In the genomic region with DNA sequence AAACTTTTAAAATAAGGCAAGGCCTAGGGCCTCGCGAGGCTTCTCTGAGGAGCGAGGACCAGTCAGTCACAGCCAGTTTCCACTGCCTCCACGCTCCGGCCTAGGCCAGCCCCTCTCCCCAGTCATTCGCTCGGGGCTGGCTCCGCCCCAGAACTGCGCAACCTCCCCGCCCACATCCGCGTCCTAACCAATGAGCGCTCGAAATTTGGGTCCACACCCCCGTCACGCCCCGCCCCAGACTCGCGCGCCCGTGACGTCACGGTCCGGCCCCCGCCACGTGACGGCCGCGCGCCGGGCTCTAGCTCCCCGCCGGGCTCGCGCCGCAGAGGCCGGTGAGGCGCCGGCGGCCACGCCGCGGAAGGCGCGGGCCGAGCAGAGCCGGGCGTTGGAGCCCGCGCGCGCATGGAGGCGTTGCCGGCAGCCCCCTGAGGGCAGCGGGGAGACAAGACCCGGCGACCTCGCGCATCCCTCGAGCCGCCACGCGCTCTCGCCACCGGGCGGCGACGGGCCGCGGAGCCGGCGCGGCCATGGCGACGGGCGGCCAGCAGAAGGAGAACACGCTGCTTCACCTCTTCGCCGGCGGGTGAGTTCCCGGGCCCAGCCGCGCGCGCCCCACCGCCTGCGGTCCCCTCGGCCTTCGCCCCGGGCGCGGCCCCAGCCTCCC, we compare ENCODE assay signal across 1 cellular context.
TF ChIP-seq lines count a peak whose summit lies in the region.

A gene with protein sequence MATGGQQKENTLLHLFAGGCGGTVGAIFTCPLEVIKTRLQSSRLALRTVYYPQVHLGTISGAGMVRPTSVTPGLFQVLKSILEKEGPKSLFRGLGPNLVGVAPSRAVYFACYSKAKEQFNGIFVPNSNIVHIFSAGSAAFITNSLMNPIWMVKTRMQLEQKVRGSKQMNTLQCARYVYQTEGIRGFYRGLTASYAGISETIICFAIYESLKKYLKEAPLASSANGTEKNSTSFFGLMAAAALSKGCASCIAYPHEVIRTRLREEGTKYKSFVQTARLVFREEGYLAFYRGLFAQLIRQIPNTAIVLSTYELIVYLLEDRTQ (plus strand): TSS at position 301 of the 664 bp plus-strand sequence. CDS start 227 bp downstream, at position 528.

TF ChIP-seq in HepG2, 621 proteins besides CTCF, POLR2A, EP300 and RAD21 (continued from another document and continues in another):
- TF ChIP-seq CEBPG (CRISPR knock-in tag; IDR thresholded peaks at IDR 0.05), result peak; percentile 71
- TF ChIP-seq ZMYM4 (CRISPR knock-in tag; IDR thresholded peaks at IDR 0.05), result peak; percentile 77
- TF ChIP-seq ZNF343 (CRISPR knock-in tag; IDR thresholded peaks at IDR 0.05), result no peak
- no peak for TF ChIP-seq ZSCAN20 (CRISPR knock-in tag; IDR thresholded peaks at IDR 0.05; ENCODE audit: borderline replicate concordance)
- no peak for TF ChIP-seq ZSCAN30 (CRISPR knock-in tag; IDR thresholded peaks at IDR 0.05)
- TF ChIP-seq AGO1 (IDR thresholded peaks at IDR 0.05; ENCODE audit: low read depth, low read length, poor library complexity, severe bottlenecking), result peak; percentile 11
- TF ChIP-seq MTA3 (CRISPR knock-in tag; IDR thresholded peaks at IDR 0.05), result no peak
- no peak for TF ChIP-seq ZNF282 (IDR thresholded peaks at IDR 0.05; ENCODE audit: partially characterized antibody)
- TF ChIP-seq ZNF180 (CRISPR knock-in tag; IDR thresholded peaks at IDR 0.05; ENCODE audit: borderline replicate concordance, low read depth), result no peak
- TF ChIP-seq HNF4A (CRISPR knock-in tag; IDR thresholded peaks at IDR 0.05), result peak; percentile 2; the same call in 1 of the 2 replicates
- TF ChIP-seq, protein P1, sequence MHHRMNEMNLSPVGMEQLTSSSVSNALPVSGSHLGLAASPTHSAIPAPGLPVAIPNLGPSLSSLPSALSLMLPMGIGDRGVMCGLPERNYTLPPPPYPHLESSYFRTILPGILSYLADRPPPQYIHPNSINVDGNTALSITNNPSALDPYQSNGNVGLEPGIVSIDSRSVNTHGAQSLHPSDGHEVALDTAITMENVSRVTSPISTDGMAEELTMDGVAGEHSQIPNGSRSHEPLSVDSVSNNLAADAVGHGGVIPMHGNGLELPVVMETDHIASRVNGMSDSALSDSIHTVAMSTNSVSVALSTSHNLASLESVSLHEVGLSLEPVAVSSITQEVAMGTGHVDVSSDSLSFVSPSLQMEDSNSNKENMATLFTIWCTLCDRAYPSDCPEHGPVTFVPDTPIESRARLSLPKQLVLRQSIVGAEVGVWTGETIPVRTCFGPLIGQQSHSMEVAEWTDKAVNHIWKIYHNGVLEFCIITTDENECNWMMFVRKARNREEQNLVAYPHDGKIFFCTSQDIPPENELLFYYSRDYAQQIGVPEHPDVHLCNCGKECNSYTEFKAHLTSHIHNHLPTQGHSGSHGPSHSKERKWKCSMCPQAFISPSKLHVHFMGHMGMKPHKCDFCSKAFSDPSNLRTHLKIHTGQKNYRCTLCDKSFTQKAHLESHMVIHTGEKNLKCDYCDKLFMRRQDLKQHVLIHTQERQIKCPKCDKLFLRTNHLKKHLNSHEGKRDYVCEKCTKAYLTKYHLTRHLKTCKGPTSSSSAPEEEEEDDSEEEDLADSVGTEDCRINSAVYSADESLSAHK (CRISPR knock-in tag; IDR thresholded peaks at IDR 0.05; ENCODE audit: borderline replicate concordance), result no peak
- TF ChIP-seq MAF1 (CRISPR knock-in tag; IDR thresholded peaks at IDR 0.05; ENCODE audit: borderline replicate concordance), result no peak
- TF ChIP-seq ZNF878 (CRISPR knock-in tag; IDR thresholded peaks at IDR 0.05), result no peak
- peak; percentile 39; the same call in 1 of the 2 replicates for TF ChIP-seq SALL2 (CRISPR knock-in tag; IDR thresholded peaks at IDR 0.05)
- no peak for TF ChIP-seq NBN (conservative IDR thresholded peaks at IDR 0.05)
- peak; percentile 33; the same call in 1 of the 2 replicates for TF ChIP-seq HOXA5 (CRISPR knock-in tag; IDR thresholded peaks at IDR 0.05)
- no peak; the same call in 1 of the 2 replicates for TF ChIP-seq ZFAT (CRISPR knock-in tag; conservative IDR thresholded peaks at IDR 0.05)
- TF ChIP-seq HNRNPK (IDR thresholded peaks at IDR 0.05; ENCODE audit: low read depth, low read length, poor library complexity, severe bottlenecking), result no peak
- TF ChIP-seq ZC3H13 (CRISPR knock-in tag; IDR thresholded peaks at IDR 0.05), result no peak
- no peak for TF ChIP-seq ZC3H4 (CRISPR knock-in tag; IDR thresholded peaks at IDR 0.05; ENCODE audit: borderline replicate concordance)
- no peak for TF ChIP-seq ZNF549 (CRISPR knock-in tag; IDR thresholded peaks at IDR 0.05)
- no peak for TF ChIP-seq ZNF780A (CRISPR knock-in tag; IDR thresholded peaks at IDR 0.05)
- TF ChIP-seq ZNF264 (CRISPR knock-in tag; IDR thresholded peaks at IDR 0.05), result no peak
- no peak for TF ChIP-seq ZNF598 (CRISPR knock-in tag; IDR thresholded peaks at IDR 0.05; ENCODE audit: borderline replicate concordance)
- TF ChIP-seq SETDB1 (CRISPR knock-in tag; IDR thresholded peaks at IDR 0.05; ENCODE audit: borderline replicate concordance), result no peak
- no peak for TF ChIP-seq MAFF (IDR thresholded peaks at IDR 0.05; ENCODE audit: low read depth, low read length)
- TF ChIP-seq CCAR2 (optimal IDR thresholded peaks at IDR 0.05; ENCODE audit: low read depth, low read length), result no peak
- TF ChIP-seq, protein P2, sequence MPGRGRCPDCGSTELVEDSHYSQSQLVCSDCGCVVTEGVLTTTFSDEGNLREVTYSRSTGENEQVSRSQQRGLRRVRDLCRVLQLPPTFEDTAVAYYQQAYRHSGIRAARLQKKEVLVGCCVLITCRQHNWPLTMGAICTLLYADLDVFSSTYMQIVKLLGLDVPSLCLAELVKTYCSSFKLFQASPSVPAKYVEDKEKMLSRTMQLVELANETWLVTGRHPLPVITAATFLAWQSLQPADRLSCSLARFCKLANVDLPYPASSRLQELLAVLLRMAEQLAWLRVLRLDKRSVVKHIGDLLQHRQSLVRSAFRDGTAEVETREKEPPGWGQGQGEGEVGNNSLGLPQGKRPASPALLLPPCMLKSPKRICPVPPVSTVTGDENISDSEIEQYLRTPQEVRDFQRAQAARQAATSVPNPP (CRISPR knock-in tag; IDR thresholded peaks at IDR 0.05), result 0 out of 2 replicates have a peak, but pooled peaks have one; percentile 62
- peak; percentile 86 for TF ChIP-seq NFYC (CRISPR knock-in tag; IDR thresholded peaks at IDR 0.05)
- TF ChIP-seq, protein P3, sequence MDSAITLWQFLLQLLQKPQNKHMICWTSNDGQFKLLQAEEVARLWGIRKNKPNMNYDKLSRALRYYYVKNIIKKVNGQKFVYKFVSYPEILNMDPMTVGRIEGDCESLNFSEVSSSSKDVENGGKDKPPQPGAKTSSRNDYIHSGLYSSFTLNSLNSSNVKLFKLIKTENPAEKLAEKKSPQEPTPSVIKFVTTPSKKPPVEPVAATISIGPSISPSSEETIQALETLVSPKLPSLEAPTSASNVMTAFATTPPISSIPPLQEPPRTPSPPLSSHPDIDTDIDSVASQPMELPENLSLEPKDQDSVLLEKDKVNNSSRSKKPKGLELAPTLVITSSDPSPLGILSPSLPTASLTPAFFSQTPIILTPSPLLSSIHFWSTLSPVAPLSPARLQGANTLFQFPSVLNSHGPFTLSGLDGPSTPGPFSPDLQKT (CRISPR knock-in tag; IDR thresholded peaks at IDR 0.05; ENCODE audit: borderline replicate concordance), result no peak; the same call in 1 of the 2 replicates
- TF ChIP-seq ZZZ3 (CRISPR knock-in tag; IDR thresholded peaks at IDR 0.05; ENCODE audit: borderline replicate concordance), result no peak
- no peak for TF ChIP-seq SP1 (IDR thresholded peaks at IDR 0.05)
- TF ChIP-seq SP1 (CRISPR knock-in tag; IDR thresholded peaks at IDR 0.05), result peak; percentile 97
- TF ChIP-seq, protein P4, sequence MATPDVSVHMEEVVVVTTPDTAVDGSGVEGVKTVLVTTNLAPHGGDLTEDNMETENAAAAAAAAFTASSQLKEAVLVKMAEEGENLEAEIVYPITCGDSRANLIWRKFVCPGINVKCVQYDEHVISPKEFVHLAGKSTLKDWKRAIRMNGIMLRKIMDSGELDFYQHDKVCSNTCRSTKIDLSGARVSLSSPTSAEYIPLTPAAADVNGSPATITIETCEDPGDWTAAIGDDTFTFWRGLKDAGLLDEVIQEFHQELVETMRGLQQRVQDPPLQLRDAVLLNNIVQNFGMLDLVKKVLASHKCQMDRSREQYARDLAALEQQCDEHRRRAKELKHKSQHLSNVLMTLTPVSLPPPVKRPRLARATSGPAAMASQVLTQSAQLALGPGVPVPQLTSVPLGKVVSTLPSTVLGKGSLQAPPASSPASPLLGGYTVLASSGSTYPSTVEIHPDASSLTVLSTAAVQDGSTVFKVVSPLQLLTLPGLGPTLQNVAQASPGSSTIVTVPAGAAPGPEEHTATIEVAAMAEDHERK (CRISPR knock-in tag; IDR thresholded peaks at IDR 0.05; ENCODE audit: low read depth), result no peak
- TF ChIP-seq NR3C1 (CRISPR knock-in tag; IDR thresholded peaks at IDR 0.05), result no peak
- TF ChIP-seq ZNF605 (CRISPR knock-in tag; IDR thresholded peaks at IDR 0.05), result no peak
- TF ChIP-seq NFIB (CRISPR knock-in tag; IDR thresholded peaks at IDR 0.05; ENCODE audit: borderline replicate concordance), result no peak
- TF ChIP-seq ZKSCAN1 (IDR thresholded peaks at IDR 0.05; ENCODE audit: low read length), result no peak
- peak; percentile 40; the same call in 1 of the 2 replicates for TF ChIP-seq ESRRA (CRISPR knock-in tag; IDR thresholded peaks at IDR 0.05; ENCODE audit: low read depth)
- TF ChIP-seq ZNF773 (CRISPR knock-in tag; IDR thresholded peaks at IDR 0.05; ENCODE audit: borderline replicate concordance), result no peak
- peak; percentile 74; the same call in 1 of the 2 replicates for TF ChIP-seq TAF1 (CRISPR knock-in tag; IDR thresholded peaks at IDR 0.05)
- TF ChIP-seq, protein P5, sequence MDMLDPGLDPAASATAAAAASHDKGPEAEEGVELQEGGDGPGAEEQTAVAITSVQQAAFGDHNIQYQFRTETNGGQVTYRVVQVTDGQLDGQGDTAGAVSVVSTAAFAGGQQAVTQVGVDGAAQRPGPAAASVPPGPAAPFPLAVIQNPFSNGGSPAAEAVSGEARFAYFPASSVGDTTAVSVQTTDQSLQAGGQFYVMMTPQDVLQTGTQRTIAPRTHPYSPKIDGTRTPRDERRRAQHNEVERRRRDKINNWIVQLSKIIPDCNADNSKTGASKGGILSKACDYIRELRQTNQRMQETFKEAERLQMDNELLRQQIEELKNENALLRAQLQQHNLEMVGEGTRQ (IDR thresholded peaks at IDR 0.05; ENCODE audit: low read depth, low read length), result peak; percentile 77
- TF ChIP-seq, protein P5 (CRISPR knock-in tag; IDR thresholded peaks at IDR 0.05; ENCODE audit: borderline replicate concordance), result peak; percentile 71; the same call in 1 of the 2 replicates
- TF ChIP-seq, protein P6, sequence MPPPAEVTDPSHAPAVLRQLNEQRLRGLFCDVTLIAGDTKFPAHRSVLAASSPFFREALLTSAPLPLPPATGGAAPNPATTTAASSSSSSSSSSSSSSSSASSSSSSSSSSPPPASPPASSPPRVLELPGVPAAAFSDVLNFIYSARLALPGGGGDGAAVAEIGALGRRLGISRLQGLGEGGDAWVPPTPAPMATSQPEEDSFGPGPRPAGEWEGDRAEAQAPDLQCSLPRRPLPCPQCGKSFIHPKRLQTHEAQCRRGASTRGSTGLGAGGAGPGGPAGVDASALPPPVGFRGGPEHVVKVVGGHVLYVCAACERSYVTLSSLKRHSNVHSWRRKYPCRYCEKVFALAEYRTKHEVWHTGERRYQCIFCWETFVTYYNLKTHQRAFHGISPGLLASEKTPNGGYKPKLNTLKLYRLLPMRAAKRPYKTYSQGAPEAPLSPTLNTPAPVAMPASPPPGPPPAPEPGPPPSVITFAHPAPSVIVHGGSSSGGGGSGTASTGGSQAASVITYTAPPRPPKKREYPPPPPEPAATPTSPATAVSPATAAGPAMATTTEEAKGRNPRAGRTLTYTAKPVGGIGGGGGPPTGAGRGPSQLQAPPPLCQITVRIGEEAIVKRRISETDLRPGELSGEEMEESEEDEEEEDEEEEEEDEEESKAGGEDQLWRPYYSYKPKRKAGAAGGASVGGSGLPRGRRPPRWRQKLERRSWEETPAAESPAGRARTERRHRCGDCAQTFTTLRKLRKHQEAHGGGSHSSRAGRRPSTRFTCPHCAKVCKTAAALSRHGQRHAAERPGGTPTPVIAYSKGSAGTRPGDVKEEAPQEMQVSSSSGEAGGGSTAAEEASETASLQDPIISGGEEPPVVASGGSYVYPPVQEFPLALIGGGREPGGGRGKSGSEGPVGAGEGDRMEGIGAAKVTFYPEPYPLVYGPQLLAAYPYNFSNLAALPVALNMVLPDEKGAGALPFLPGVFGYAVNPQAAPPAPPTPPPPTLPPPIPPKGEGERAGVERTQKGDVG (CRISPR knock-in tag; IDR thresholded peaks at IDR 0.05; ENCODE audit: borderline replicate concordance), result no peak
- no peak for TF ChIP-seq ZNF562 (CRISPR knock-in tag; IDR thresholded peaks at IDR 0.05; ENCODE audit: borderline replicate concordance)
- TF ChIP-seq, protein P7, sequence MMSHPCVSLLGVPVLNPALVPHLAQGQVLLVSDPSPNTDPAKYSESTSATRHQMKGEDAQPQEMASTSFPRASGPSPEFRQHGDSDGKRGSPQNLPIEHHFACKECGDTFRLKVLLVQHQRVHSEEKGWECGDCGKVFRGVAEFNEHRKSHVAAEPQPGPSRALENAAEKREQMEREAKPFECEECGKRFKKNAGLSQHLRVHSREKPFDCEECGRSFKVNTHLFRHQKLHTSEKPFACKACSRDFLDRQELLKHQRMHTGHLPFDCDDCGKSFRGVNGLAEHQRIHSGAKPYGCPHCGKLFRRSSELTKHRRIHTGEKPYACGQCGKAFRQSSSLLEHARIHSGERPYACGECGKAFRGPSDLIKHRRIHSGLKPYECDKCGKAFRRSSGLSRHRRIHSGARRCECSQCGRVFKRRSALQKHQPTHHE (CRISPR knock-in tag; IDR thresholded peaks at IDR 0.05; ENCODE audit: borderline replicate concordance), result no peak
- TF ChIP-seq, protein P8, sequence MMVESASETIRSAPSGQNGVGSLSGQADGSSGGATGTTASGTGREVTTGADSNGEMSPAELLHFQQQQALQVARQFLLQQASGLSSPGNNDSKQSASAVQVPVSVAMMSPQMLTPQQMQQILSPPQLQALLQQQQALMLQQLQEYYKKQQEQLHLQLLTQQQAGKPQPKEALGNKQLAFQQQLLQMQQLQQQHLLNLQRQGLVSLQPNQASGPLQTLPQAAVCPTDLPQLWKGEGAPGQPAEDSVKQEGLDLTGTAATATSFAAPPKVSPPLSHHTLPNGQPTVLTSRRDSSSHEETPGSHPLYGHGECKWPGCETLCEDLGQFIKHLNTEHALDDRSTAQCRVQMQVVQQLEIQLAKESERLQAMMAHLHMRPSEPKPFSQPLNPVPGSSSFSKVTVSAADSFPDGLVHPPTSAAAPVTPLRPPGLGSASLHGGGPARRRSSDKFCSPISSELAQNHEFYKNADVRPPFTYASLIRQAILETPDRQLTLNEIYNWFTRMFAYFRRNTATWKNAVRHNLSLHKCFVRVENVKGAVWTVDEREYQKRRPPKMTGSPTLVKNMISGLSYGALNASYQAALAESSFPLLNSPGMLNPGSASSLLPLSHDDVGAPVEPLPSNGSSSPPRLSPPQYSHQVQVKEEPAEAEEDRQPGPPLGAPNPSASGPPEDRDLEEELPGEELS (CRISPR knock-in tag; IDR thresholded peaks at IDR 0.05), result no peak
- TF ChIP-seq ZNF674 (CRISPR knock-in tag; IDR thresholded peaks at IDR 0.05; ENCODE audit: low read depth), result no peak; the same call in 1 of the 2 replicates
- TF ChIP-seq ZNF44 (CRISPR knock-in tag; IDR thresholded peaks at IDR 0.05), result no peak
- TF ChIP-seq ZNF230 (CRISPR knock-in tag; IDR thresholded peaks at IDR 0.05), result 0 out of 2 replicates have a peak, but pooled peaks have one; percentile 27
